30 cellular contexts compared by ENCODE assay signal in the genomic region with DNA sequence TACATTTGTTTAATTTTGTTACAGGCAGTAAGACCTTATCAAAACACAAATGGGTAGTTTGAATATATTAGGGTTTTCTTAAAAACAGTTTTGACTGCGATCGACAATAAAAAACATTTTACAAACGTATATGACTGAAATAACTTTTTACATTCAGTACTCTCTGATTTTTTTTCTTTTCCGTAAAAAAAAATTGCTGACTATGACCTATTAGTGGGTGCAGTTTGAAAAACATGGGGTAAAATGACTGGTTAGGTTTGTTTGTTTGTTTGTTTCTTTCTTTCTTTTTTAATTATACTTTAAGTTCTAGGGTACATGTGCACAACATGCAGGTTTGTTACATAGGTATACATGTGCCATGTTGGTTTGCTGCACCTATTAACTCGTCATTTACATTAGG.
"Had no signal": no experiment of that assay in that cellular context is flagged by ENCODE, and none has a peak within 500 bp of the region (broad histone marks: within the 10 kb centered on the region; RNA-seq: fewer than 3 reads in every experiment).

No MANE protein-coding gene starts in this region.

- H3K4me3 Mint-ChIP-seq: natural killer cell; nephron; neural progenitor cell; stimulated activated memory B cell treated with anti-CD40 and anti-IgM and Interleukin-4, amounts not matched to agents 10 μg/mL and 1 μg/mL and 100 μg/mL, for 72 hours; stimulated activated naive CD8-positive, alpha-beta T cell treated with anti-CD3 and anti-CD28 coated beads, Interleukin-15, amount 100 ng/mL, for 72 hours; type B pancreatic cell had no signal

- H3K9me3 Mint-ChIP-seq: natural killer cell; stimulated activated naive CD8-positive, alpha-beta T cell treated with anti-CD3 and anti-CD28 coated beads, Interleukin-15, amount 100 ng/mL, for 72 hours had no signal

- H3K27me3 ChIP-seq: neural progenitor cell, ovary, spleen, suprapubic skin, testis, tibial artery, transverse colon, upper lobe of right lung, uterus had no signal

- H3K4me2 ChIP-seq: neural progenitor cell, smooth muscle cell had no signal

- H3K4me1 Mint-ChIP-seq: neural progenitor cell had no signal

- H2AFZ ChIP-seq: neural progenitor cell, parathyroid adenoma had no signal

- DNase-seq: natural killer cell; occipital lobe; ovary; psoas muscle; right cardiac atrium; spleen; stimulated activated CD4-positive, alpha-beta T cell treated with anti-CD3 and anti-CD28 coated beads, Interleukin-12 subunit alpha, Interleukin-12 subunit beta, amount 100 ng/mL, for 4 hours; stimulated activated CD4-positive, alpha-beta T cell treated with anti-CD3 and anti-CD28 coated beads, Interleukin-1b, Interleukin-23, amount 100 ng/mL, for 48 hours; stimulated activated CD4-positive, alpha-beta T cell treated with anti-CD3 and anti-CD28 coated beads, Interleukin-4, amount 100 ng/mL, for 1 hour; stimulated activated CD4-positive, alpha-beta T cell treated with anti-CD3 and anti-CD28 coated beads, Interleukin-4, amount 100 ng/mL, for 4 hours; stimulated activated CD8-positive, alpha-beta memory T cell treated with anti-CD3 and anti-CD28 coated beads, Interleukin-4, amount 100 ng/mL, for 48 hours; stimulated activated naive CD4-positive, alpha-beta T cell; stimulated activated naive CD8-positive, alpha-beta T cell treated with anti-CD3 and anti-CD28 coated beads, Interleukin-15, amount 100 ng/mL, for 72 hours; stimulated activated naive CD8-positive, alpha-beta T cell treated with anti-CD3 and anti-CD28 coated beads, Interleukin-15, Interleukin-2, amounts not matched to agents 100 U/mL and 50 U/mL, for 24 hours; substantia nigra; testis; tibial artery; transverse colon; upper lobe of right lung; uterus had no signal

- H3K36me3 ChIP-seq: neural progenitor cell, ovary, spleen, suprapubic skin, tibial artery, transverse colon, upper lobe of right lung, uterus had no signal

- H3K27me3 Mint-ChIP-seq: progenitor cell of endocrine pancreas; stimulated activated memory B cell treated with anti-CD40 and anti-IgM and Interleukin-4, amounts not matched to agents 10 μg/mL and 1 μg/mL and 100 μg/mL, for 72 hours; stimulated activated naive CD8-positive, alpha-beta T cell treated with anti-CD3 and anti-CD28 coated beads, Interleukin-15, amount 100 ng/mL, for 72 hours; type B pancreatic cell had no signal

- ATAC-seq: natural killer cell; psoas muscle; right cardiac atrium; sciatic nerve; stimulated activated memory B cell treated with anti-CD40 and anti-IgM and Interleukin-4, amounts not matched to agents 10 μg/mL and 1 μg/mL and 100 μg/mL, for 72 hours; stimulated activated naive CD8-positive, alpha-beta T cell treated with anti-CD3 and anti-CD28 coated beads, Interleukin-15, amount 100 ng/mL, for 72 hours; stimulated activated naive CD8-positive, alpha-beta T cell treated with anti-CD3 and anti-CD28 coated beads, Interleukin-15, Interleukin-2, amounts not matched to agents 100 U/mL and 50 U/mL, for 24 hours; upper lobe of right lung had no signal

- H3K4me3 ChIP-seq: neural progenitor cell, ovary, psoas muscle, skin epidermis, smooth muscle cell, spleen, suprapubic skin, testis, tibial artery, transverse colon, upper lobe of right lung, uterus had no signal

- H3K4me1 ChIP-seq: neural progenitor cell, parathyroid adenoma, testis, uterus had no signal

- H3K27ac Mint-ChIP-seq: nephron, neural progenitor cell, type B pancreatic cell had no signal

- H3K36me3 Mint-ChIP-seq: natural killer cell had no signal

- H3K9ac ChIP-seq: neural progenitor cell, parathyroid adenoma had no signal

- H3K9me3 ChIP-seq: ovary, psoas muscle, suprapubic skin, testis, tibial artery, transverse colon, upper lobe of right lung, uterus had no signal

- H3K27ac ChIP-seq: neural progenitor cell, ovary, parathyroid adenoma, psoas muscle, skin epidermis, spleen, suprapubic skin, testis, tibial artery, transverse colon, upper lobe of right lung, uterus had no signal
